In genomic region chr6:27672113-27672799, GRCh38 we compare ENCODE assay signal across 1 cellular context.
TF ChIP-seq lines count a peak whose summit lies in the region.

No MANE protein-coding gene starts in this region.

TF ChIP-seq in K562, 482 proteins besides CTCF, POLR2A, EP300 and RAD21 (continued from another document):
- TF ChIP-seq HMBOX1 (IDR thresholded peaks at IDR 0.05) (peak; percentile 96), BRD9 (IDR thresholded peaks at IDR 0.05; ENCODE audit: low read depth, partially characterized antibody) (peak; percentile 87), MNT (conservative IDR thresholded peaks at IDR 0.05) (peak; percentile 32 to 47; a peak in 3 of 4 replicates), ZNF780A (CRISPR knock-in tag; IDR thresholded peaks at IDR 0.05) (0 out of 2 replicates have a peak, but pooled peaks have one; percentile 27), TGIF2 (CRISPR knock-in tag; IDR thresholded peaks at IDR 0.05) (no peak), ETV5 (CRISPR knock-in tag; IDR thresholded peaks at IDR 0.05; ENCODE audit: low read depth) (peak; percentile 36; the same call in 1 of the 2 replicates), CREB1 (IDR thresholded peaks at IDR 0.05) (0 out of 2 replicates have a peak, but pooled peaks have one; percentile 14), CREB1 (CRISPR knock-in tag; IDR thresholded peaks at IDR 0.05) (no peak), E2F4 (CRISPR knock-in tag; IDR thresholded peaks at IDR 0.05; ENCODE audit: low read depth) (peak; percentile 65; the same call in 1 of the 2 replicates), XRCC5 (IDR thresholded peaks at IDR 0.05; ENCODE audit: low read depth, low read length) (no peak), ZBTB1 (CRISPR knock-in tag; IDR thresholded peaks at IDR 0.05; ENCODE audit: borderline replicate concordance, low read depth) (peak; percentile 92), FOSL1 (tag; conservative IDR thresholded peaks at IDR 0.05) (peak; percentile 45; the same call in 1 of the 2 replicates), TAF9B (IDR thresholded peaks at IDR 0.05; ENCODE audit: partially characterized antibody) (no peak), POLR2H (tag; IDR thresholded peaks at IDR 0.05; ENCODE audit: low read depth) (peak; percentile 99), NRF1 (conservative IDR thresholded peaks at IDR 0.05 in 1 of 2, IDR thresholded peaks at IDR 0.05 in 1 of 2) (peak; percentile 89 to 90), THRAP3 (IDR thresholded peaks at IDR 0.05; ENCODE audit: borderline replicate concordance) (0 out of 2 replicates have a peak, but pooled peaks have one; percentile 14)
